In the genomic region with DNA sequence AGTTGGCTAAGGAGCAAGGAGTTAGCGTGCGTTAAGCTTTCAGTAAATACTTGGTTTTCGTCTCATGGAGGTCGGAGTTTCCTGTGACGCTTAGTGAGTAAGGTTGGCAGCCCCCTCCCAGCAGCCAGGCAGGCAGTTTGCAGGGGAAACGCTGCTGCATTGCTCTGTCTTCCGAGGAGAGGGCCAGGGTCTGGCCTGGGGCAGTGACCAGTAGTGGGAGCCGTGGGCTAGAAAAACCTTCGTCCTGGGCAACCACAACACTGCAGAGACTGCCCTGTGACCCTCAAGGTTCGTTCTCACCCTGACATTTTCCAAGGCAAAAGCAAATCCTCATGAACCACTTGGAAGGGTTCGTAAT, we compare ENCODE assay signal across 6 cellular contexts. TPM values are rescaled to one million over a fixed set of nuclear protein-coding genes. Genes with fewer than 3 reads are reported as not detected.
DNase-seq lines count a peak whose midpoint lies in the region; ATAC-seq and TF ChIP-seq lines count a peak whose summit lies in the region.

No MANE protein-coding gene starts in this region.

- H3K27me3 ChIP-seq in adipocyte (replicated peaks; ENCODE audit: control insufficient read depth, insufficient read depth, low read length) = no peaks in the 10 kb centered on the region

- H3K4me1 ChIP-seq in adipocyte (ENCODE audit: control insufficient read depth, insufficient read depth, low read length) (peaks cover 29% of the 10 kb centered on the region), mucosa of descending colon (ENCODE audit: low read depth) (peaks cover 32% of the 10 kb centered on the region)

- TF ChIP-seq CTCF in mucosa of descending colon (IDR thresholded peaks at IDR 0.05) = no peak

- no peaks in the 10 kb centered on the region for H3K9me3 ChIP-seq in adipocyte (ENCODE audit: control insufficient read depth, low read length)
- H3K9me3 ChIP-seq in mucosa of descending colon = no peaks in the 10 kb centered on the region

- DNase-seq in adipocyte (ENCODE audit: low read depth) (no peak), mucosa of descending colon (no peak), DMS79 (lab: John Stamatoyannopoulos, UW) (no peak), NCI-H82 treated with DMSO at 0.1 percent for 48 hours (lab: John Stamatoyannopoulos, UW; ENCODE audit: unreplicated experiment) (no peak)

- H3K36me3 ChIP-seq in adipocyte (ENCODE audit: control insufficient read depth, insufficient read depth, low read length, severe bottlenecking) = no peaks in the 10 kb centered on the region
- no peaks in the 10 kb centered on the region for H3K36me3 ChIP-seq in mucosa of descending colon (ENCODE audit: low read depth)

- peak overlapping the region; percentile 98 for H3K4me3 ChIP-seq in adipocyte (ENCODE audit: low read length)
- peak overlapping the region; percentile 99 for H3K4me3 ChIP-seq in mucosa of descending colon

- peak overlapping the region; percentile 96 for H3K9ac ChIP-seq in adipocyte (ENCODE audit: low read length)

- peak; percentile 6 for ATAC-seq in HG03175 (IDR thresholded peaks at IDR 0.05; ENCODE audit: unreplicated experiment)
- ATAC-seq in mucosa of descending colon = peak; percentile 7
- no peak for ATAC-seq in GM19455 (IDR thresholded peaks at IDR 0.05; ENCODE audit: unreplicated experiment)

- intact Hi-C loops in mucosa of descending colon (cut with DNase I, micrococcal nuclease) = no loop called here

RNA-seq across cellular contexts. Expression of gene TMEM175, which starts 0.4 kb away (rescaled TPM):
- 10 to 100 TPM; 30.1 to 39.0 (median 37.5) TPM for total RNA-seq in mucosa of descending colon

RNA-seq across cellular contexts. Expression of gene GAK, which starts 0.6 kb away (rescaled TPM):
- 100 to 1,000 TPM; 155 to 259 (median 244) TPM for total RNA-seq in mucosa of descending colon

RNA-seq across cellular contexts. Expression of gene DGKQ, which starts 40.7 kb away (rescaled TPM):
- 10 to 100 TPM; 31.8 to 56.1 (median 41.7) TPM for total RNA-seq in mucosa of descending colon

RNA-seq across cellular contexts. Expression of gene IDUA, which starts 54.2 kb away (rescaled TPM):
- 10 to 100 TPM; 29.7 to 45.7 (median 33.4) TPM for total RNA-seq in mucosa of descending colon
